ENCODE assay signal across 16 cellular contexts in the genomic region with DNA sequence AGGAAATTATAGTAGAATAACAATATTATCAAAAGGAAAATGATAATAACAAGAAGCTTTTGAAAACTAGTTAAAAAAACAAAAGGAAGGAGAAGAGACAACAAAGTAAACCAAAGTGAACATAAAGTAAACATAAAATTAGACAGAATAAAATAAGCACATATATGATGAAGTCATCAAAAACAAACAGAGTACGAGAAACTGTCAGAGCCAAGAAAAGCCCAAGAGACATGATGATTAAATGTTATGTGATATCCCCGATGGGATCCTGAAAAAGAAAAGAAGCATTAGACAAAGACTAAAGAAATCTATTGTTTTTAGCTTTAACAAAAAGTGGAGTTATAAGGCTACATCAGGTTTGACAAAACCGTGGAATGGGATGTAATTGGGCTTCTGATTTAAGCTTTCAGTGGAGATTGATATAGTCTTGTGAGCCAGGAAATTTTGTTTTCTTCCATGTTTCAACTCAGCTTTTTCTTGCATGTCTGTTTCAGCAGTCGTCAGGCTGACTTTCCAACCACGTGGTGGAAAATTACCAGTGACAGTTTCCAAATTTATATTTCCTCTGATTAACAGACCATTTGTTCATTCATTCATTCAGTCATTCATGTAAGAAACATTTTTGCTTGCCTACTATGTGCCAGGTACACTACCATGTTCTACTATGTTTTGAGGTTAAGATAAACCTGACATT.
DNase-seq lines count a peak whose midpoint lies in the region; ATAC-seq and TF ChIP-seq lines count a peak whose summit lies in the region.
"Had no signal": no experiment of that assay in that cellular context is flagged by ENCODE, and none has a peak within 500 bp of the region (broad histone marks: within the 10 kb centered on the region; RNA-seq: fewer than 3 reads in every experiment).

No MANE protein-coding gene starts in this region.

- H2BK5ac ChIP-seq in mesendoderm (ENCODE audit: low read length) = no peak overlapping the region

- no peaks in the 10 kb centered on the region for H3K79me2 ChIP-seq in GM23248 (ENCODE audit: insufficient read depth)
- H3K79me2 ChIP-seq in osteoblast (ENCODE audit: insufficient read depth, low read length) = no peaks in the 10 kb centered on the region
- H3K79me2 ChIP-seq in mesendoderm (ENCODE audit: control insufficient read depth, insufficient read depth, low read length) = no peaks in the 10 kb centered on the region

- H4K20me1 ChIP-seq in GM23248 (ENCODE audit: insufficient read depth) = no peaks in the 10 kb centered on the region
- no peaks in the 10 kb centered on the region for H4K20me1 ChIP-seq in osteoblast (ENCODE audit: insufficient read depth, low read length)

- H3K9me2 ChIP-seq in GM23248 (ENCODE audit: insufficient read depth) = no peaks in the 10 kb centered on the region

- no peak overlapping the region for H3K56ac ChIP-seq in mesendoderm (ENCODE audit: low read length)

- in situ Hi-C loops in GM23248 (cut with MboI) = no loop called here

- H3K9me3 Mint-ChIP-seq in naive thymus-derived CD4-positive, alpha-beta T cell = peaks cover 0 to 2% (median 0%) of the 10 kb centered on the region in 11 donors
- H3K9me3 Mint-ChIP-seq: T-cell had no signal

- H2AK5ac ChIP-seq in mesendoderm (ENCODE audit: low read length) = no peak overlapping the region

- H3K27me3 ChIP-seq in GM23248 (replicated peaks; ENCODE audit: insufficient read depth) (no peaks in the 10 kb centered on the region), osteoblast (ENCODE audit: insufficient read depth, low read length) (no peaks in the 10 kb centered on the region), mesendoderm (ENCODE audit: insufficient read depth, low read length, poor library complexity) (no peaks in the 10 kb centered on the region)
- H3K27me3 ChIP-seq in naive thymus-derived CD4-positive, alpha-beta T cell (ENCODE audit: control insufficient read depth in 2 of 2, insufficient read depth in 2 of 2, low read length in 2 of 2) = peaks cover 0 to 6% of the 10 kb centered on the region in 2 donors

- H3K4me2 ChIP-seq in GM23248 (ENCODE audit: unreplicated experiment) (no peak overlapping the region), osteoblast (ENCODE audit: insufficient read depth, low read length) (peak overlapping the region; percentile 72), mesendoderm (ENCODE audit: low read length) (no peak overlapping the region)

- H3K79me1 ChIP-seq in mesendoderm (ENCODE audit: low read length) = no peaks in the 10 kb centered on the region

- ATAC-seq in naive thymus-derived CD4-positive, alpha-beta T cell = no peak
- ATAC-seq: T-cell had no signal

- H4K5ac ChIP-seq in mesendoderm (ENCODE audit: low read length) = no peak overlapping the region

- no peak overlapping the region for H3K4ac ChIP-seq in mesendoderm (ENCODE audit: low read depth, low read length)

- CTCF ChIA-PET in naive thymus-derived CD4-positive, alpha-beta T cell (lab: Charles Lee) = no interaction called here

- H3K36me3 ChIP-seq in GM23248 (ENCODE audit: low read depth) (no peaks in the 10 kb centered on the region), osteoblast (ENCODE audit: insufficient read depth, low read length) (no peaks in the 10 kb centered on the region), mesendoderm (ENCODE audit: control insufficient read depth, insufficient read depth, low read length) (no peaks in the 10 kb centered on the region)
- H3K36me3 ChIP-seq in naive thymus-derived CD4-positive, alpha-beta T cell (ENCODE audit: control insufficient read depth in 2 of 3, insufficient read depth in 3 of 3, low read length in 3 of 3) = no peaks in the 10 kb centered on the region
- H3K36me3 ChIP-seq: prostate gland, thoracic aorta had no signal

- H3K4me1 ChIP-seq in GM23248 (ENCODE audit: insufficient read depth) (peaks cover 7% of the 10 kb centered on the region; the same call in 1 of the 2 replicates), osteoblast (ENCODE audit: insufficient read depth, low read length) (peaks cover 14% of the 10 kb centered on the region), mesendoderm (ENCODE audit: control insufficient read depth, low read depth, low read length) (no peaks in the 10 kb centered on the region)
- H3K4me1 ChIP-seq in naive thymus-derived CD4-positive, alpha-beta T cell (ENCODE audit: control insufficient read depth in 2 of 2, insufficient read depth in 2 of 2, low read length in 2 of 2) = no peaks in the 10 kb centered on the region
- H3K4me1 ChIP-seq: prostate gland had no signal

- no peak overlapping the region for H3K27ac Mint-ChIP-seq in naive thymus-derived CD4-positive, alpha-beta T cell
- H3K27ac Mint-ChIP-seq: T-cell had no signal

- no peak overlapping the region for H3K23ac ChIP-seq in mesendoderm (ENCODE audit: low read length)

- H2BK15ac ChIP-seq in mesendoderm (replicated peaks; ENCODE audit: low read depth) = no peak overlapping the region

- H3K9ac ChIP-seq in GM23248 = no peak overlapping the region
- H3K9ac ChIP-seq in mesendoderm (ENCODE audit: low read length) = no peak overlapping the region

- intact Hi-C loops in naive thymus-derived CD4-positive, alpha-beta T cell (cut with micrococcal nuclease) = no loop called here

- H3K9me3 ChIP-seq in GM23248 (ENCODE audit: low read depth) = no peaks in the 10 kb centered on the region
- H3K9me3 ChIP-seq in osteoblast (ENCODE audit: low read depth, low read length) = no peaks in the 10 kb centered on the region
- H3K9me3 ChIP-seq in naive thymus-derived CD4-positive, alpha-beta T cell (ENCODE audit: control insufficient read depth in 2 of 3, low read length in 3 of 3) = no peaks in the 10 kb centered on the region
- H3K9me3 ChIP-seq: prostate gland, thoracic aorta had no signal

- no peaks in the 10 kb centered on the region for H3F3A ChIP-seq in GM23248 (ENCODE audit: insufficient read depth)

- H2BK120ac ChIP-seq in mesendoderm (ENCODE audit: low read depth, low read length) = no peak overlapping the region

- H3K36me3 Mint-ChIP-seq in naive thymus-derived CD4-positive, alpha-beta T cell = no peaks in the 10 kb centered on the region
- H3K36me3 Mint-ChIP-seq: T-cell had no signal

- H2AFZ ChIP-seq in GM23248 = no peak overlapping the region
- H2AFZ ChIP-seq in osteoblast (ENCODE audit: low read length) = peak overlapping the region; percentile 30

- 25 to 26% methylated on average over 5 of the region's 5 CpGs for WGBS in GM23248 (ENCODE audit: low coverage in 1 of 2, low lambda C conversion rate in 2 of 2, missing lambda C conversion rate in 2 of 2), 2 experiments
- no CpG with 5 or more reads among the region's 5 CpGs for WGBS in mesendoderm (ENCODE audit: extremely low coverage, insufficient coverage, low lambda C conversion rate)

- no peak overlapping the region for H3K18ac ChIP-seq in mesendoderm (ENCODE audit: low read length)

- no peak for TF ChIP-seq CTCF in epithelial cell of esophagus (IDR thresholded peaks at IDR 0.05; ENCODE audit: insufficient read depth, low read depth, low read length, missing control alignments)
- TF ChIP-seq CTCF in osteoblast (IDR thresholded peaks at IDR 0.05; ENCODE audit: extremely low read depth, low read depth, low read length) = no peak

- H3K27ac ChIP-seq in GM23248 (no peak overlapping the region), osteoblast (ENCODE audit: low read depth, low read length) (peak overlapping the region; percentile 59), mesendoderm (ENCODE audit: low read depth, low read length) (no peak overlapping the region)
- no peak overlapping the region for H3K27ac ChIP-seq in naive thymus-derived CD4-positive, alpha-beta T cell (ENCODE audit: low read depth, low read length)
- H3K27ac ChIP-seq: coronary artery, prostate gland, thoracic aorta, VCaP had no signal

- H3K4me3 ChIP-seq in GM23248 = no peak overlapping the region
- H3K4me3 ChIP-seq in epithelial cell of esophagus (ENCODE audit: low read length) = no peak overlapping the region
- H3K4me3 ChIP-seq in osteoblast (ENCODE audit: insufficient read depth, low read length) = peak overlapping the region; percentile 38
- no peak overlapping the region for H3K4me3 ChIP-seq in mesendoderm (ENCODE audit: low read length)
- H3K4me3 ChIP-seq in naive thymus-derived CD4-positive, alpha-beta T cell (ENCODE audit: low read length) = no peak overlapping the region
- H3K4me3 ChIP-seq: coronary artery, prostate gland, thoracic aorta had no signal

- POLR2A ChIA-PET in naive thymus-derived CD4-positive, alpha-beta T cell (lab: Charles Lee) = no interaction called here

- H3K27me3 Mint-ChIP-seq in naive thymus-derived CD4-positive, alpha-beta T cell = peaks cover 0 to 59% (median 22%) of the 10 kb centered on the region in 5 donors

- H4K8ac ChIP-seq in mesendoderm (ENCODE audit: low read depth, low read length) = no peak overlapping the region

- DNase-seq in GM23248 (peak; percentile 7), NCI-H69 (lab: John Stamatoyannopoulos, UW) (peak; percentile 72), epithelial cell of esophagus (ENCODE audit: low read depth) (peak; percentile 26), osteoblast (ENCODE audit: insufficient read length, low spot score, missing footprints) (peak; percentile 88), mesendoderm (no peak), SIG-M5 (lab: John Stamatoyannopoulos, UW) (no peak)
- no peak for DNase-seq in naive thymus-derived CD4-positive, alpha-beta T cell
- DNase-seq: activated CD4-positive, alpha-beta T cell treated with anti-CD3 and anti-CD28 coated beads, Interleukin-2, amount 50 U/mL, for 4 hours; activated T-cell treated with anti-CD3 and anti-CD28 coated beads for 4 hours; aorta; Right ventricle myocardium superior; T-cell had no signal

- no peak overlapping the region for H3K4me3 Mint-ChIP-seq in naive thymus-derived CD4-positive, alpha-beta T cell
- H3K4me3 Mint-ChIP-seq: T-cell had no signal

- H3K4me1 Mint-ChIP-seq in naive thymus-derived CD4-positive, alpha-beta T cell = peaks cover 0 to 11% (median 0%) of the 10 kb centered on the region in 7 donors
- H3K4me1 Mint-ChIP-seq: T-cell had no signal

Comparison
In these comparisons a context has a peak if more than half of its experiments do, and no peak if none do; other contexts are left out.
1. DNase-seq: peak in GM23248 (single experiment), NCI-H69 (single experiment), epithelial cell of esophagus (single experiment) and osteoblast (single experiment); none in mesendoderm (single experiment), SIG-M5 (single experiment) and naive thymus-derived CD4-positive, alpha-beta T cell (0 of 9).